ENCODE assay signal across 22 cellular contexts in the genomic region with DNA sequence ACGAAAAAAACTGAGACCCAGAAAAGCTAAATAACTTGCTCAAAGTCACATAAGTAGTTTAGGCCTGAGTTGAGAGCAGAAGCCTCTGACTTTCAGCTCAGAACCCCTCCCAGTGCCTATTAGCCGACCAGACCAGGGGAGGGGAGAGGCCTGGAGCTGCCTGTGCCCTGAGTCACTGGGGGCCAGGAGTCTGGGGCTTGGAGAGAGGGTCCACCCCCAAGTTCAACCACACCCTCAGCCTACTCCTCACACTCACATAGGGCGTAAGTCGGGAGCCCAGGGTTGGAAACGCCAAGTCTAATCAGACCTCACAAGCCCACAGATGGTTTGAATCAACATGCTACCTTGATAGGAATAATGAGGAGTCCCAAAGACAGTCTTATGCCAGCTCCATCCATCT. TPM values are rescaled to one million over a fixed set of nuclear protein-coding genes. Genes with fewer than 3 reads are reported as not detected.
"Had no signal": no experiment of that assay in that cellular context is flagged by ENCODE, and none has a peak within 500 bp of the region (broad histone marks: within the 10 kb centered on the region; RNA-seq: fewer than 3 reads in every experiment).

No MANE protein-coding gene starts in this region.

- ATAC-seq: body of pancreas; left ventricle myocardium superior; naive thymus-derived CD8-positive, alpha-beta T cell had no signal

- H3K27me3 ChIP-seq: body of pancreas, heart right ventricle, thyroid gland, uterus had no signal

- H3K36me3 Mint-ChIP-seq: activated CD4-positive, alpha-beta memory T cell treated with anti-CD3 and anti-CD28 coated beads for 36 hours; activated naive CD8-positive, alpha-beta T cell treated with anti-CD3 and anti-CD28 coated beads, Interleukin-2, amount 10 ng/mL, durations not matched to agents 7 days and 5 days; immature natural killer cell had no signal

- DNase-seq: activated B cell treated with CpG ODN at 0.5 μM for 24 hours; activated CD4-positive, alpha-beta memory T cell treated with anti-CD3 and anti-CD28 coated beads for 36 hours; activated CD4-positive, alpha-beta T cell treated with anti-CD3 and anti-CD28 coated beads for 4 hours; activated naive CD4-positive, alpha-beta T cell; activated naive CD8-positive, alpha-beta T cell treated with anti-CD3 and anti-CD28 coated beads, Interleukin-2, amount 10 ng/mL, durations not matched to agents 7 days and 5 days; activated T-cell treated with anti-CD3 and anti-CD28 coated beads for 4 hours; amygdala; body of pancreas; caudate nucleus; heart right ventricle; immature natural killer cell; left ventricle myocardium superior; naive thymus-derived CD8-positive, alpha-beta T cell; posterior cingulate gyrus; retina; stimulated activated CD4-positive, alpha-beta T cell treated with anti-CD3 and anti-CD28 coated beads, Interleukin-12 subunit alpha, Interleukin-12 subunit beta, amount 100 ng/mL, for 4 hours; stimulated activated CD4-positive, alpha-beta T cell treated with anti-CD3 and anti-CD28 coated beads, Interleukin-1b, Interleukin-23, amount 100 ng/mL, for 48 hours; stimulated activated CD8-positive, alpha-beta memory T cell treated with anti-CD3 and anti-CD28 coated beads, Interleukin-4, amount 100 ng/mL, for 48 hours; stimulated activated naive CD4-positive, alpha-beta T cell treated with Interleukin-2 at 50 U/mL for 16 hours; SW 1271; thyroid gland; uterus had no signal

- H3K4me1 Mint-ChIP-seq: activated B cell treated with CpG ODN at 0.5 μM for 24 hours, immature natural killer cell had no signal

- H3K36me3 ChIP-seq: heart right ventricle, thyroid gland, uterus had no signal

- H3K4me3 ChIP-seq: body of pancreas, heart right ventricle, thyroid gland, uterus had no signal

- H3K27ac Mint-ChIP-seq: activated B cell treated with CpG ODN at 0.5 μM for 24 hours; activated CD4-positive, alpha-beta memory T cell treated with anti-CD3 and anti-CD28 coated beads for 36 hours; activated naive CD8-positive, alpha-beta T cell treated with anti-CD3 and anti-CD28 coated beads, Interleukin-2, amount 10 ng/mL, durations not matched to agents 7 days and 5 days; immature natural killer cell; naive thymus-derived CD8-positive, alpha-beta T cell had no signal

- H3K27ac ChIP-seq: body of pancreas, heart right ventricle, thyroid gland, uterus had no signal

- H3K4me1 ChIP-seq: body of pancreas, uterus had no signal

- H3K9me3 Mint-ChIP-seq: activated B cell treated with CpG ODN at 0.5 μM for 24 hours; activated CD4-positive, alpha-beta memory T cell treated with anti-CD3 and anti-CD28 coated beads for 36 hours; activated naive CD8-positive, alpha-beta T cell treated with anti-CD3 and anti-CD28 coated beads, Interleukin-2, amount 10 ng/mL, durations not matched to agents 7 days and 5 days; immature natural killer cell; naive thymus-derived CD8-positive, alpha-beta T cell had no signal

- H3K9me3 ChIP-seq: body of pancreas, heart right ventricle, thyroid gland, uterus had no signal

- H3K4me3 Mint-ChIP-seq: activated B cell treated with CpG ODN at 0.5 μM for 24 hours; activated CD4-positive, alpha-beta memory T cell treated with anti-CD3 and anti-CD28 coated beads for 36 hours; activated naive CD8-positive, alpha-beta T cell treated with anti-CD3 and anti-CD28 coated beads, Interleukin-2, amount 10 ng/mL, durations not matched to agents 7 days and 5 days; immature natural killer cell; naive thymus-derived CD8-positive, alpha-beta T cell had no signal

RNA-seq across cellular contexts. Expression of a gene that starts 12.6 kb away (rescaled TPM):
- total RNA-seq: activated B cell treated with CpG ODN at 0.5 μM for 24 hours; activated CD4-positive, alpha-beta memory T cell treated with anti-CD3 and anti-CD28 coated beads for 36 hours; activated naive CD8-positive, alpha-beta T cell treated with anti-CD3 and anti-CD28 coated beads, Interleukin-2, amount 10 ng/mL, durations not matched to agents 7 days and 5 days; naive thymus-derived CD8-positive, alpha-beta T cell had no signal
- polyA plus RNA-seq: immature natural killer cell; naive thymus-derived CD8-positive, alpha-beta T cell had no signal
